ENCODE assay signal across 34 cellular contexts in genomic region chr5:75921011-75921410, GRCh38.
DNase-seq lines count a peak whose midpoint lies in the region; ATAC-seq, FAIRE-seq and TF ChIP-seq lines count a peak whose summit lies in the region.
"Had no signal": no experiment of that assay in that cellular context is flagged by ENCODE, and none has a peak within 500 bp of the region (broad histone marks: within the 10 kb centered on the region; RNA-seq: fewer than 3 reads in every experiment).

No MANE protein-coding gene starts in this region.

- no peak overlapping the region for H2BK15ac ChIP-seq in neuronal stem cell (ENCODE audit: low read length)

- FAIRE-seq in HTR-8/SVneo (lab: Jason Lieb, UNC) = peak; percentile 36
- FAIRE-seq: A204.1, A549, D721Med had no signal

- H3K9ac ChIP-seq in neuronal stem cell (ENCODE audit: low read depth, low read length, poor library complexity) (no peak overlapping the region), trophoblast cell (ENCODE audit: low read length) (no peak overlapping the region)
- H3K9ac ChIP-seq: BLaER1; BLaER1 treated with 17β-estradiol and CSF1 and Interleukin-3, amounts not matched to agents 10 nM and 100 nM had no signal

- H2BK12ac ChIP-seq in neuronal stem cell (ENCODE audit: low read length) (peak overlapping the region; percentile 53), trophoblast cell (ENCODE audit: low read length) (no peak overlapping the region)

- H3K4me3 ChIP-seq in neuronal stem cell (ENCODE audit: low read length in 2 of 2) (no peak overlapping the region), trophoblast cell (ENCODE audit: low read depth, low read length) (peak overlapping the region; percentile 6), upper lobe of right lung (no peak overlapping the region), suprapubic skin (no peak overlapping the region)
- H3K4me3 ChIP-seq: A549; BLaER1; BLaER1 treated with 17β-estradiol and CSF1 and Interleukin-3, amounts not matched to agents 10 nM and 100 nM had no signal

- H2AFZ ChIP-seq in neuronal stem cell (ENCODE audit: low read length) (no peak overlapping the region), trophoblast cell (ENCODE audit: insufficient read depth, low read length, poor library complexity) (no peak overlapping the region)

- WGBS in neuronal stem cell (ENCODE audit: extremely low coverage in 2 of 2, insufficient read length in 2 of 2, insufficient replicate concordance in 1 of 2), 2 donors = no CpG with 5 or more reads among the region's 6 CpGs
- WGBS in trophoblast cell (ENCODE audit: extremely low coverage, insufficient coverage, insufficient read length) = no CpG with 5 or more reads among the region's 6 CpGs
- WGBS in suprapubic skin = 100% methylated on average over 2 of the region's 6 CpGs

- H3K27me3 ChIP-seq in neuronal stem cell (ENCODE audit: control insufficient read depth in 3 of 3, insufficient read depth in 3 of 3, low read depth in 1 of 3, low read length in 3 of 3) (no peaks in the 10 kb centered on the region), trophoblast cell (ENCODE audit: insufficient read depth, low read length) (no peaks in the 10 kb centered on the region), upper lobe of right lung (no peaks in the 10 kb centered on the region), suprapubic skin (no peaks in the 10 kb centered on the region)
- H3K27me3 ChIP-seq: BE2C; BLaER1; BLaER1 treated with 17β-estradiol and CSF1 and Interleukin-3, amounts not matched to agents 10 nM and 100 nM had no signal

- H3K79me1 ChIP-seq in neuronal stem cell (ENCODE audit: low read depth, low read length) = no peaks in the 10 kb centered on the region
- H3K79me1 ChIP-seq in trophoblast cell (ENCODE audit: low read length) = no peaks in the 10 kb centered on the region

- H3K4ac ChIP-seq in neuronal stem cell (ENCODE audit: low read length) (no peak overlapping the region), trophoblast cell (ENCODE audit: low read depth, low read length) (no peak overlapping the region)

- H3K36me3 ChIP-seq in neuronal stem cell (replicated peaks in 1 of 2; ENCODE audit: control insufficient read depth in 2 of 2, insufficient read depth in 2 of 2, low read length in 2 of 2) (no peaks in the 10 kb centered on the region), trophoblast cell (ENCODE audit: control insufficient read depth in 1 of 2, insufficient read depth in 2 of 2, low read length in 2 of 2) (no peaks in the 10 kb centered on the region), upper lobe of right lung (no peaks in the 10 kb centered on the region), suprapubic skin (no peaks in the 10 kb centered on the region)
- H3K36me3 ChIP-seq: BE2C; BLaER1; BLaER1 treated with 17β-estradiol and CSF1 and Interleukin-3, amounts not matched to agents 10 nM and 100 nM had no signal

- H3K23ac ChIP-seq in neuronal stem cell (ENCODE audit: low read depth, low read length, poor library complexity) (peak overlapping the region; percentile 53), trophoblast cell (ENCODE audit: low read length) (no peak overlapping the region)

- H3K18ac ChIP-seq in neuronal stem cell (ENCODE audit: low read length) = peak overlapping the region; percentile 17
- H3K18ac ChIP-seq in trophoblast cell (ENCODE audit: low read length) = no peak overlapping the region

- DNase-seq in HTR-8/SVneo (ENCODE audit: insufficient read length, low spot score) (no peak), neuronal stem cell (ENCODE audit: low spot score) (no peak), trophoblast cell (no peak), upper lobe of right lung (peak; percentile 52), NCI-H146 (lab: John Stamatoyannopoulos, UW) (no peak), suprapubic skin (ENCODE audit: low spot score in 2 of 2) (no peak), middle frontal gyrus (ENCODE audit: extremely low spot score, low spot score) (no peak)
- DNase-seq: 8988T; ACHN; AML-193; BE2C; C1 segment of cervical spinal cord; Caco-2; Calu3; CD4-positive, alpha-beta memory T cell; CD4-positive, alpha-beta T cell; CD4-positive, CD25-positive, alpha-beta regulatory T cell; CD8-positive, alpha-beta T cell; COR-L47; DMS 273 treated with DMSO at 0.1 percent for 48 hours; DMS153; DMS53; DMS79; DMS79 treated with DMSO at 0.1 percent for 48 hours; DND-41; EL had no signal

- H2BK5ac ChIP-seq in neuronal stem cell (ENCODE audit: low read length) (no peak overlapping the region), trophoblast cell (ENCODE audit: low read depth, low read length, poor library complexity) (no peak overlapping the region)

- no peak overlapping the region for H3K4me2 ChIP-seq in neuronal stem cell (ENCODE audit: insufficient read depth, low read length, poor library complexity, severe bottlenecking)
- no peak overlapping the region for H3K4me2 ChIP-seq in trophoblast cell (ENCODE audit: low read length)
- H3K4me2 ChIP-seq: A549; BLaER1 treated with 17β-estradiol and CSF1 and Interleukin-3, amounts not matched to agents 10 nM and 100 nM had no signal

- H3K4me1 ChIP-seq in neuronal stem cell (ENCODE audit: control insufficient read depth in 2 of 2, insufficient read depth in 1 of 2, low read depth in 1 of 2, low read length in 2 of 2) (no peaks in the 10 kb centered on the region), trophoblast cell (ENCODE audit: control insufficient read depth in 1 of 2, insufficient read depth in 2 of 2, low read length in 2 of 2) (no peaks in the 10 kb centered on the region), upper lobe of right lung (no peaks in the 10 kb centered on the region), suprapubic skin (no peaks in the 10 kb centered on the region)
- H3K4me1 ChIP-seq: A549, BE2C, Caco-2 had no signal

- H3K9me3 ChIP-seq in neuronal stem cell (replicated peaks in 1 of 2; ENCODE audit: control insufficient read depth in 2 of 2, insufficient read depth in 1 of 2, low read depth in 1 of 2, low read length in 2 of 2) (no peaks in the 10 kb centered on the region), trophoblast cell (ENCODE audit: insufficient read depth, low read depth, low read length) (peaks cover 7% of the 10 kb centered on the region), upper lobe of right lung (no peaks in the 10 kb centered on the region), suprapubic skin (no peaks in the 10 kb centered on the region)
- H3K9me3 ChIP-seq: A549, BE2C, BLaER1, Caco-2 had no signal

- H3K14ac ChIP-seq in neuronal stem cell (ENCODE audit: low read length) (peak overlapping the region; percentile 67), trophoblast cell (ENCODE audit: low read length) (no peak overlapping the region)

- H2AK5ac ChIP-seq in neuronal stem cell (ENCODE audit: low read depth, low read length) (no peak overlapping the region), trophoblast cell (ENCODE audit: low read length) (no peak overlapping the region)

- no peak overlapping the region for H4K91ac ChIP-seq in neuronal stem cell (ENCODE audit: low read depth, low read length, poor library complexity)
- no peak overlapping the region for H4K91ac ChIP-seq in trophoblast cell (ENCODE audit: low read depth, low read length)

- no peak overlapping the region for H4K8ac ChIP-seq in neuronal stem cell (ENCODE audit: low read depth, low read length)
- H4K8ac ChIP-seq in trophoblast cell (ENCODE audit: low read depth, low read length) = no peak overlapping the region

- ATAC-seq in upper lobe of right lung = no peak
- ATAC-seq in HG03159 (IDR thresholded peaks at IDR 0.05; ENCODE audit: unreplicated experiment) = no peak
- ATAC-seq: A549; CD8-positive, alpha-beta T cell had no signal

- no peaks in the 10 kb centered on the region for H3K79me2 ChIP-seq in trophoblast cell (ENCODE audit: control insufficient read depth, insufficient read depth, low read length, poor library complexity)

- TF ChIP-seq POLR2A in suprapubic skin (IDR thresholded peaks at IDR 0.05) = no peak

- intact Hi-C loops in upper lobe of right lung (cut with DNase I) = no loop called here

- TF ChIP-seq EP300 in suprapubic skin (IDR thresholded peaks at IDR 0.05) = no peak

- no peak overlapping the region for H4K12ac ChIP-seq in trophoblast cell (ENCODE audit: low read depth, low read length)

- no peak overlapping the region for H2BK120ac ChIP-seq in neuronal stem cell (ENCODE audit: low read depth, low read length)
- H2BK120ac ChIP-seq in trophoblast cell (ENCODE audit: insufficient read depth, low read length, poor library complexity) = no peak overlapping the region

- TF ChIP-seq CTCF in upper lobe of right lung (IDR thresholded peaks at IDR 0.05) = no peak
- TF ChIP-seq CTCF in suprapubic skin (IDR thresholded peaks at IDR 0.05) = no peak

- no peak overlapping the region for H3K27ac ChIP-seq in neuronal stem cell (replicated peaks; ENCODE audit: low read length)
- H3K27ac ChIP-seq in trophoblast cell (ENCODE audit: low read depth, low read length) = no peak overlapping the region
- H3K27ac ChIP-seq in upper lobe of right lung = no peak overlapping the region
- H3K27ac ChIP-seq in suprapubic skin = no peak overlapping the region
- H3K27ac ChIP-seq: 22Rv1; A549; BLaER1; BLaER1 treated with 17β-estradiol and CSF1 and Interleukin-3, amounts not matched to agents 10 nM and 100 nM; C4-2B had no signal
